In genomic region chr6:85864453-85865401, GRCh38 we compare ENCODE assay signal across 13 cellular contexts.
DNase-seq lines count a peak whose midpoint lies in the region; ATAC-seq, FAIRE-seq and TF ChIP-seq lines count a peak whose summit lies in the region.
"Had no signal": no experiment of that assay in that cellular context is flagged by ENCODE, and none has a peak within 500 bp of the region (broad histone marks: within the 10 kb centered on the region; RNA-seq: fewer than 3 reads in every experiment).

No MANE protein-coding gene starts in this region.

- H3K4me1 ChIP-seq in mammary epithelial cell (ENCODE audit: insufficient read depth, low read length) (peaks cover 11% of the 10 kb centered on the region), left lung (peaks cover 8 to 10% of the 10 kb centered on the region in 2 donors)

- BruUV-seq in mammary epithelial cell (replicated peaks; lab: Mats Ljungman, UMichigan): no TSS peak

- WGBS in mammary epithelial cell (ENCODE audit: low coverage, missing lambda C conversion rate): 9% methylated on average over 7 of the region's 7 CpGs

- in situ Hi-C loops in mammary epithelial cell (cut with MboI; ENCODE audit: low sequenced_read_pairs in 2 of 2): no loop called here

- CTCF ChIA-PET in mammary epithelial cell (lab: Charles Lee; ENCODE audit: low non-redundant PET): no interaction called here

- no peaks in the 10 kb centered on the region for H3K27me3 Mint-ChIP-seq in nephron progenitor cell (ENCODE audit: low read depth, poor library complexity)
- H3K27me3 Mint-ChIP-seq: B cell; stimulated activated memory B cell treated with anti-CD40 and anti-IgM and Interleukin-4, amounts not matched to agents 10 μg/mL and 1 μg/mL and 100 μg/mL, for 72 hours had no signal

- no peak overlapping the region for H3K27ac Mint-ChIP-seq in nephron progenitor cell
- H3K27ac Mint-ChIP-seq: B cell; stimulated activated memory B cell treated with anti-CD40 and anti-IgM and Interleukin-4, amounts not matched to agents 10 μg/mL and 1 μg/mL and 100 μg/mL, for 72 hours had no signal

- no peaks in the 10 kb centered on the region for H3K36me3 Mint-ChIP-seq in nephron progenitor cell (ENCODE audit: low read depth)
- H3K36me3 Mint-ChIP-seq: stimulated activated memory B cell treated with anti-CD40 and anti-IgM and Interleukin-4, amounts not matched to agents 10 μg/mL and 1 μg/mL and 100 μg/mL, for 72 hours had no signal

- H3K4me3 Mint-ChIP-seq in nephron progenitor cell: no peak overlapping the region
- H3K4me3 Mint-ChIP-seq: B cell; stimulated activated memory B cell treated with anti-CD40 and anti-IgM and Interleukin-4, amounts not matched to agents 10 μg/mL and 1 μg/mL and 100 μg/mL, for 72 hours had no signal

- intact Hi-C loops in mammary epithelial cell (cut with micrococcal nuclease) (loop anchor here (10.0 kb wide), 1 partner anchor 100 kb away; no protein-coding TSS in a partner anchor), left lung (cut with DNase I) (no loop called here)

- H3K27me3 ChIP-seq in mammary epithelial cell (ENCODE audit: insufficient read depth, low read length) (no peaks in the 10 kb centered on the region), left lung (no peaks in the 10 kb centered on the region)

- H4K20me1 ChIP-seq in mammary epithelial cell (ENCODE audit: insufficient read depth, low read length): no peaks in the 10 kb centered on the region

- no peaks in the 10 kb centered on the region for H3K36me3 ChIP-seq in mammary epithelial cell (ENCODE audit: insufficient read depth, low read length)
- H3K36me3 ChIP-seq in left lung: no peaks in the 10 kb centered on the region

- FAIRE-seq in GM19239 (lab: Jason Lieb, UNC): no peak

- H3K9me3 ChIP-seq in mammary epithelial cell (replicated peaks; ENCODE audit: insufficient read depth, low read length): no peaks in the 10 kb centered on the region
- no peaks in the 10 kb centered on the region for H3K9me3 ChIP-seq in left lung

- H3K79me2 ChIP-seq in mammary epithelial cell (ENCODE audit: insufficient read depth, low read length): no peaks in the 10 kb centered on the region

- no peak overlapping the region for H3K9ac ChIP-seq in mammary epithelial cell (ENCODE audit: insufficient read depth, low read length)

- peak overlapping the region; percentile 96 for H2AFZ ChIP-seq in mammary epithelial cell (ENCODE audit: low read depth, low read length)

- DNase-seq in A172 (ENCODE audit: low spot score) (peak; percentile 1), mammary epithelial cell (peak; percentile 33), left lung (peak in 1 of 2 donors; percentile 45), NCI-H2081 treated with DMSO at 0.1 percent for 48 hours (lab: John Stamatoyannopoulos, UW) (no peak), nephron progenitor cell (no peak), GM19239 (ENCODE audit: insufficient read length, low spot score) (no peak)
- DNase-seq in stimulated activated naive CD4-positive, alpha-beta T cell (lab: John Stamatoyannopoulos, UW): no peak
- DNase-seq: activated gamma-delta T cell, hypothalamus, NCI-H1694 treated with DMSO at 0.1 percent for 48 hours had no signal

- TF ChIP-seq CTCF in mammary epithelial cell (conservative IDR thresholded peaks at IDR 0.05 in 1 of 2, IDR thresholded peaks at IDR 0.05 in 1 of 2; ENCODE audit: extremely low read depth in 1 of 2, insufficient read depth in 1 of 2, low read depth in 1 of 2, low read length in 2 of 2) (peak in 1 of 2 donors; percentile 34), left lung (IDR thresholded peaks at IDR 0.05) (no peak), nephron progenitor cell (IDR thresholded peaks at IDR 0.05) (no peak)

- H3K4me2 ChIP-seq in mammary epithelial cell (ENCODE audit: insufficient read depth, low read depth, low read length): peak overlapping the region; percentile 82

- H3K27ac ChIP-seq in mammary epithelial cell (ENCODE audit: insufficient read depth, low read depth, low read length) (no peak overlapping the region), left lung (no peak overlapping the region)

- ATAC-seq in HG03354 (IDR thresholded peaks at IDR 0.05; ENCODE audit: poor library complexity, severe bottlenecking, unreplicated experiment): peak; percentile 16
- ATAC-seq in left lung: peak; percentile 29
- ATAC-seq: stimulated activated memory B cell treated with anti-CD40 and anti-IgM and Interleukin-4, amounts not matched to agents 10 μg/mL and 1 μg/mL and 100 μg/mL, for 72 hours had no signal

- no peaks in the 10 kb centered on the region for H3K4me1 Mint-ChIP-seq in nephron progenitor cell
- H3K4me1 Mint-ChIP-seq: B cell; stimulated activated memory B cell treated with anti-CD40 and anti-IgM and Interleukin-4, amounts not matched to agents 10 μg/mL and 1 μg/mL and 100 μg/mL, for 72 hours had no signal

- dilution Hi-C loops in mammary epithelial cell (cut with HindIII; ENCODE audit: low sequenced_read_pairs): no loop called here

- H3K4me3 ChIP-seq in mammary epithelial cell (replicated peaks in 1 of 3; ENCODE audit: insufficient read depth in 1 of 3, low read depth in 2 of 3, low read length in 3 of 3): peak overlapping the region in 1 of 3 experiments; percentile 47
- no peak overlapping the region for H3K4me3 ChIP-seq in left lung

- peaks cover 20% of the 10 kb centered on the region for H3K9me3 Mint-ChIP-seq in nephron progenitor cell

Comparison
In these comparisons a context has a peak if more than half of its experiments do, and no peak if none do; other contexts are left out.
1. DNase-seq: peak in A172 (single experiment) and mammary epithelial cell (single experiment); none in NCI-H2081 treated with DMSO at 0.1 percent for 48 hours (single experiment), nephron progenitor cell (single experiment), stimulated activated naive CD4-positive, alpha-beta T cell (0 of 6) and GM19239 (single experiment).